Comparison of ENCODE assay signal across 9 cellular contexts in genomic region chr11:128555606-128556005, GRCh38. TPM values are rescaled to one million over a fixed set of nuclear protein-coding genes. Genes with fewer than 3 reads are reported as not detected.
DNase-seq lines count a peak whose midpoint lies in the region; ATAC-seq and TF ChIP-seq lines count a peak whose summit lies in the region.
"Had no signal": no experiment of that assay in that cellular context is flagged by ENCODE, and none has a peak within 500 bp of the region (broad histone marks: within the 10 kb centered on the region; RNA-seq: fewer than 3 reads in every experiment).

No MANE protein-coding gene starts in this region.

- H3K4me1 ChIP-seq in endodermal cell (ENCODE audit: control insufficient read depth, insufficient read depth, low read length), result no peaks in the 10 kb centered on the region

- peaks cover 13% of the 10 kb centered on the region for H3K27me3 Mint-ChIP-seq in endodermal cell (ENCODE audit: insufficient read depth)
- H3K27me3 Mint-ChIP-seq in osteocyte (ENCODE audit: unreplicated experiment), result no peaks in the 10 kb centered on the region
- no peaks in the 10 kb centered on the region for H3K27me3 Mint-ChIP-seq in T-helper 2 cell treated with Interferon-gamma antibody and Interleukin-4, amounts not matched to agents 5 μg/mL and 100 μg/mL, for 36 hours (ENCODE audit: low read depth)
- H3K27me3 Mint-ChIP-seq: naive B cell had no signal

- no peaks in the 10 kb centered on the region for H3K36me3 Mint-ChIP-seq in endodermal cell (ENCODE audit: low read depth)
- no peaks in the 10 kb centered on the region for H3K36me3 Mint-ChIP-seq in osteocyte (ENCODE audit: unreplicated experiment)
- H3K36me3 Mint-ChIP-seq in T-helper 2 cell treated with Interferon-gamma antibody and Interleukin-4, amounts not matched to agents 5 μg/mL and 100 μg/mL, for 36 hours (ENCODE audit: low read depth), result no peaks in the 10 kb centered on the region
- H3K36me3 Mint-ChIP-seq: naive B cell had no signal

- H3K4me3 ChIP-seq in NB4 (ENCODE audit: low read depth, low read length) (no peak overlapping the region), endodermal cell (ENCODE audit: low read length) (no peak overlapping the region)

- H3K9me3 ChIP-seq in endodermal cell (ENCODE audit: control insufficient read depth, low read length), result no peaks in the 10 kb centered on the region

- H3K36me3 ChIP-seq in endodermal cell (ENCODE audit: control insufficient read depth, insufficient read depth, low read length), result no peaks in the 10 kb centered on the region

- H3K27ac ChIP-seq in endodermal cell (ENCODE audit: low read depth, low read length), result no peak overlapping the region

- DNase-seq in GM03348 (ENCODE audit: low spot score) (peak; percentile 36), NB4 (ENCODE audit: low read depth) (no peak), endodermal cell (peak; percentile 85), osteocyte (ENCODE audit: extremely low spot score, unreplicated experiment) (no peak), DMS114 treated with DMSO at 0.1 percent for 48 hours (lab: John Stamatoyannopoulos, UW; ENCODE audit: unreplicated experiment) (no peak)
- DNase-seq in T-helper 2 cell treated with Interferon-gamma antibody and Interleukin-4, amounts not matched to agents 5 μg/mL and 100 μg/mL, for 36 hours (ENCODE audit: low spot score), result no peak
- DNase-seq: activated CD8-positive, alpha-beta memory T cell treated with anti-CD3 and anti-CD28 coated beads for 24 hours; naive B cell had no signal

- no peaks in the 10 kb centered on the region for H3K9me3 Mint-ChIP-seq in endodermal cell
- no peaks in the 10 kb centered on the region for H3K9me3 Mint-ChIP-seq in osteocyte (ENCODE audit: unreplicated experiment)
- no peaks in the 10 kb centered on the region for H3K9me3 Mint-ChIP-seq in T-helper 2 cell treated with Interferon-gamma antibody and Interleukin-4, amounts not matched to agents 5 μg/mL and 100 μg/mL, for 36 hours

- TF ChIP-seq POLR2A in NB4 (IDR thresholded peaks at IDR 0.05; ENCODE audit: extremely low read depth, insufficient read length), result no peak

- WGBS in endodermal cell (ENCODE audit: insufficient coverage in 1 of 2, insufficient read length in 1 of 2), 2 experiments, result 88 to 89% methylated on average over 2 of the region's 2 CpGs

- no peak overlapping the region for H3K4me3 Mint-ChIP-seq in endodermal cell
- no peak overlapping the region for H3K4me3 Mint-ChIP-seq in osteocyte (ENCODE audit: unreplicated experiment)
- H3K4me3 Mint-ChIP-seq in T-helper 2 cell treated with Interferon-gamma antibody and Interleukin-4, amounts not matched to agents 5 μg/mL and 100 μg/mL, for 36 hours, result no peak overlapping the region

- peak; percentile 17 for TF ChIP-seq CTCF in NB4 (IDR thresholded peaks at IDR 0.05; ENCODE audit: low read depth, low read length)
- peak; percentile 82 for TF ChIP-seq CTCF in endodermal cell (conservative IDR thresholded peaks at IDR 0.05)
- TF ChIP-seq CTCF in osteocyte (IDR thresholded peaks at IDR 0.05), result peak; percentile 48

- peaks cover 15% of the 10 kb centered on the region for H3K4me1 Mint-ChIP-seq in endodermal cell
- peaks cover 8% of the 10 kb centered on the region for H3K4me1 Mint-ChIP-seq in osteocyte (ENCODE audit: unreplicated experiment)
- peaks cover 29% of the 10 kb centered on the region for H3K4me1 Mint-ChIP-seq in T-helper 2 cell treated with Interferon-gamma antibody and Interleukin-4, amounts not matched to agents 5 μg/mL and 100 μg/mL, for 36 hours (ENCODE audit: low read depth)

- ATAC-seq in GM19467 (IDR thresholded peaks at IDR 0.05; ENCODE audit: unreplicated experiment), result no peak

- H3K27me3 ChIP-seq in endodermal cell (ENCODE audit: control insufficient read depth, insufficient read depth, low read length, poor library complexity, severe bottlenecking), result peaks cover under 1% of the 10 kb centered on the region

- H3K27ac Mint-ChIP-seq in endodermal cell, result no peak overlapping the region
- H3K27ac Mint-ChIP-seq in osteocyte (ENCODE audit: unreplicated experiment), result no peak overlapping the region
- H3K27ac Mint-ChIP-seq in T-helper 2 cell treated with Interferon-gamma antibody and Interleukin-4, amounts not matched to agents 5 μg/mL and 100 μg/mL, for 36 hours, result no peak overlapping the region

- H3K9ac ChIP-seq in endodermal cell (ENCODE audit: extremely low read depth, low read length, poor library complexity, severe bottlenecking), result no peak overlapping the region

RNA-seq across cellular contexts. Expression of gene ETS1, which starts 31.8 kb away (rescaled TPM):
- total RNA-seq in endodermal cell (10 to 100 TPM; 34.3 to 36.4 TPM), osteocyte (75.6 and 77.9 TPM in 2 replicates)
- polyA plus RNA-seq in endodermal cell (2013, experiment 1 of 2), result 24.1 TPM
- 23.3 TPM for polyA plus RNA-seq in endodermal cell (2013, experiment 2 of 2)

Comparison
In these comparisons a context has a peak if more than half of its experiments do, and no peak if none do; other contexts are left out.
1. DNase-seq: peak in GM03348 (single experiment) and endodermal cell (single experiment); none in NB4 (single experiment), osteocyte (single experiment), T-helper 2 cell treated with Interferon-gamma antibody and Interleukin-4, amounts not matched to agents 5 μg/mL and 100 μg/mL, for 36 hours (single experiment) and DMS114 treated with DMSO at 0.1 percent for 48 hours (single experiment).
2. CTCF ChIP-seq: peak in every context shown above with its lines; median percentile 82 in endodermal cell; 48 in osteocyte; 17 in NB4.